Comparison of ENCODE assay signal across 17 cellular contexts in the genomic region with DNA sequence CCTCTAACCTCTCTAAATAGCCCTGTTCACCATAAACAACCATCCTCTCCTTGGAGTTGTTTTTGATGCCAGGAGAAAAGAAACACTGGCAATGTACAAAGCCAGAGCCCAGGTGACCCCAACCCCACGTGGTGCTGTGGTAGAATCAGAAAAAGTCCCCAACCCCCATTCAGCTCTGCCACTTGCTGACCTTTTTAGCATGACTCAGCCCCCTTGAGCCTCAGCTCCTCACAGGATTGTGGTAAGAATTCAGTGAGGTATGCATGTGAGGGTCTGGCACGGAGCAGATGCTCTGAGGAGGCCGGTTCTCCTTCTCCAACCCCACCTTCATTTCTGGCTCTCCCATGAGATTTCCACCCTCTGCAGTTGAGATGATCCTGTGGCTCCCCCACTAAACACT. TPM values are rescaled to one million over a fixed set of nuclear protein-coding genes. Genes with fewer than 3 reads are reported as not detected.
DNase-seq lines count a peak whose midpoint lies in the region; ATAC-seq, FAIRE-seq and TF ChIP-seq lines count a peak whose summit lies in the region.
"Had no signal": no experiment of that assay in that cellular context is flagged by ENCODE, and none has a peak within 500 bp of the region (broad histone marks: within the 10 kb centered on the region; RNA-seq: fewer than 3 reads in every experiment).

No MANE protein-coding gene starts in this region.

- H3K79me2 ChIP-seq in OCI-LY7 (ENCODE audit: insufficient read depth, low read depth, low read length), result no peaks in the 10 kb centered on the region

- peak; percentile 79 for FAIRE-seq in RCC 7860 (lab: Jason Lieb, UNC)
- FAIRE-seq: endothelial cell of umbilical vein had no signal

- no peak overlapping the region for H3K4me2 ChIP-seq in OCI-LY7 (ENCODE audit: low read length)

- H3K9me3 ChIP-seq in OCI-LY7 (ENCODE audit: low read length), result no peaks in the 10 kb centered on the region

- intact Hi-C loops in OCI-LY7 (cut with micrococcal nuclease; ENCODE audit: unreplicated experiment), result no loop called here

- H3K9me2 ChIP-seq in OCI-LY7 (ENCODE audit: insufficient read depth, low read length), result no peaks in the 10 kb centered on the region

- no TSS peak for BruUV-seq in OCI-LY7 (replicated peaks; lab: Mats Ljungman, UMichigan)

- no peaks in the 10 kb centered on the region for H3K4me1 ChIP-seq in OCI-LY7 (ENCODE audit: insufficient read depth, low read length, poor library complexity, severe bottlenecking)

- no peak overlapping the region for H3K27ac ChIP-seq in OCI-LY7 (ENCODE audit: low read depth, low read length, poor library complexity, severe bottlenecking)

- CTCF ChIA-PET in OCI-LY7 (lab: Charles Lee; ENCODE audit: unreplicated experiment), result no interaction called here

- no peaks in the 10 kb centered on the region for H4K20me1 ChIP-seq in OCI-LY7 (ENCODE audit: insufficient read depth, low read length)

- no peak for ATAC-seq in GM19467 (IDR thresholded peaks at IDR 0.05; ENCODE audit: unreplicated experiment)
- ATAC-seq: left colon had no signal

- no peak overlapping the region for H3K4me3 ChIP-seq in fibroblast of pulmonary artery (replicated peaks; ENCODE audit: low read depth, low read length)
- no peak overlapping the region for H3K4me3 ChIP-seq in OCI-LY7 (ENCODE audit: low read depth, low read length, poor library complexity, severe bottlenecking)

- POLR2A ChIA-PET in OCI-LY7 (lab: Charles Lee), result interaction anchor here (0.6 kb wide), 1 partner anchor 162 kb away, joined by 3 read pairs; no protein-coding TSS in a partner anchor

- H2AFZ ChIP-seq in OCI-LY7 (ENCODE audit: low read length), result no peak overlapping the region

- TF ChIP-seq CTCF in fibroblast of pulmonary artery (IDR thresholded peaks at IDR 0.05; ENCODE audit: low read length, missing control alignments), result no peak
- no peak for TF ChIP-seq CTCF in OCI-LY7 (conservative IDR thresholded peaks at IDR 0.05; ENCODE audit: low read length)

- DNase-seq in GM03348 (ENCODE audit: low spot score), result peak; percentile 81
- DNase-seq in RCC 7860 (ENCODE audit: low spot score), result peak; percentile 71
- DNase-seq in fibroblast of pulmonary artery (ENCODE audit: low read depth), result peak; percentile 68
- peak; percentile 7 for DNase-seq in smooth muscle cell of the brain vasculature (ENCODE audit: low read depth, low spot score)
- no peak for DNase-seq in OCI-LY7 (ENCODE audit: low spot score)
- DNase-seq in SHP77 (lab: John Stamatoyannopoulos, UW), result no peak
- DNase-seq: activated CD4-positive, alpha-beta memory T cell treated with anti-CD3 and anti-CD28 coated beads for 36 hours; DND-41; Kasumi-1; left colon; NCI-H69; occipital lobe; stimulated activated CD4-positive, alpha-beta T cell treated with anti-CD3 and anti-CD28 coated beads, Interleukin-2, amount 100 ng/mL, for 24 hours; substantia nigra; SW 1271 had no signal

- no peaks in the 10 kb centered on the region for H3K36me3 ChIP-seq in OCI-LY7 (ENCODE audit: insufficient read depth, low read length)

RNA-seq across cellular contexts. Expression of gene CHI3L1, which starts 11.1 kb away (rescaled TPM):
- not detected in 2 replicates for total RNA-seq in OCI-LY7 (2014; rRNA removed; shearing (Covaris generic))
- total RNA-seq in OCI-LY7 (2022), result not detected in 2 replicates
- total RNA-seq: activated CD4-positive, alpha-beta memory T cell treated with anti-CD3 and anti-CD28 coated beads for 36 hours; endothelial cell of umbilical vein had no signal

RNA-seq across cellular contexts. Expression of gene MYBPH, which starts 22.0 kb away (rescaled TPM):
- total RNA-seq in OCI-LY7 (2014; rRNA removed; shearing (Covaris generic)), result not detected in 2 replicates
- total RNA-seq in OCI-LY7 (2022), result not detected in 2 replicates
- total RNA-seq: activated CD4-positive, alpha-beta memory T cell treated with anti-CD3 and anti-CD28 coated beads for 36 hours; endothelial cell of umbilical vein; left colon; occipital lobe had no signal

RNA-seq across cellular contexts. Expression of gene CHIT1, which starts 31.8 kb away (rescaled TPM):
- total RNA-seq in OCI-LY7 (2014; rRNA removed; shearing (Covaris generic)), result 1.9 TPM in 2 replicates
- total RNA-seq in OCI-LY7 (2022), result 3.6 and 4.6 TPM in 2 replicates
- total RNA-seq: endothelial cell of umbilical vein, occipital lobe had no signal

Comparison
In these comparisons a context has a peak if more than half of its experiments do, and no peak if none do; other contexts are left out.
1. DNase-seq: peak in GM03348 (single experiment), RCC 7860 (single experiment), fibroblast of pulmonary artery (single experiment) and smooth muscle cell of the brain vasculature (single experiment); none in OCI-LY7 (single experiment) and SHP77 (0 of 2).